In the genomic region with DNA sequence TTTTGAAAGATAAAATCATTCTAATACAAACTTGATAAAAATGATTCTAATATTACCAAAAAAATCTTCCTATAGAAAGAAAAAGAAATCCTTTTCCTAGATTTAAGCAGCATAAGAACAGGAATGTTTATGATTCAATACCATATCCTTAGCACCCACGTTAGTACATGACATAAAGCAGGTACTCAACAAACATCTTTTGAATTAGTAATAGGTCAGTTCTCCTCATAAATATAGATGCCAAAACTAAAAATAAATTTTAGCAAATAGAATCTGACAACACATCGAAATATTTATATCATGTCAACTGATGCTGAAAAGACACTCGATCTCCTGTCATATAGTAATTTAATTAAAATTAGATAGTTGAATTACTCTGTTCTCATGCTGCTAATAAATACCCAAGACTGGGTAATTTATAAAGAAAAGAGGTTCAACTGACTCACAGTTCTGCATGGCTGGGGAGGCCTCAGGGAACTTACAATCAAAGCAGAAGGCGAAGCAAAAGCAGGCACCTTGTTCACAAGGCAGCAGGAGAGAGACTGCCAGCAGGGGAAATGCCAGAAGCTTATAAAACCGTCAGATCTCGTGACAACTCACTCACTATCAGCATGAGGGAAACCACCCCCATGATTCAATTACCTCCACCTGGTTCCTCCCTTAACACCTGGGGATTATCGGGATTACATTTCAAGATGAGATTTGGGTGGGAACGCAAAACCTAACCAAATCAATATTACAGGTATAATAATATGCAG, we compare ENCODE assay signal across 16 cellular contexts.
"Had no signal": no experiment of that assay in that cellular context is flagged by ENCODE, and none has a peak within 500 bp of the region (broad histone marks: within the 10 kb centered on the region; RNA-seq: fewer than 3 reads in every experiment).

No MANE protein-coding gene starts in this region.

- DNase-seq: activated CD4-positive, alpha-beta memory T cell treated with anti-CD3 and anti-CD28 coated beads for 36 hours; activated CD4-positive, alpha-beta T cell treated with anti-CD3 and anti-CD28 coated beads for 4 hours; activated CD8-positive, alpha-beta memory T cell treated with anti-CD3 and anti-CD28 coated beads, Interleukin-2, amount 10 ng/mL, durations not matched to agents 7 days and 5 days; activated naive CD8-positive, alpha-beta T cell treated with anti-CD3 and anti-CD28 coated beads for 36 hours; amniotic stem cell; effector CD4-positive, alpha-beta T cell; esophagus squamous epithelium; hippocampal formation; mesenchymal stem cell; naive thymus-derived CD4-positive, alpha-beta T cell; psoas muscle; right cardiac atrium; stimulated activated naive CD8-positive, alpha-beta T cell treated with anti-CD3 and anti-CD28 coated beads, Interleukin-15, Interleukin-2, amounts not matched to agents 100 U/mL and 50 U/mL, for 24 hours; substantia nigra; T-helper 2 cell; tibial artery had no signal

- H3K4me1 ChIP-seq: psoas muscle, tibial artery had no signal

- H3K36me3 ChIP-seq: esophagus squamous epithelium, tibial artery had no signal

- H3K27me3 ChIP-seq: esophagus squamous epithelium, tibial artery had no signal

- H3K27ac ChIP-seq: esophagus squamous epithelium, psoas muscle, tibial artery had no signal

- ATAC-seq: activated CD8-positive, alpha-beta memory T cell treated with anti-CD3 and anti-CD28 coated beads, Interleukin-2, amount 10 ng/mL, durations not matched to agents 7 days and 5 days; naive thymus-derived CD4-positive, alpha-beta T cell; right cardiac atrium; stimulated activated naive CD8-positive, alpha-beta T cell treated with anti-CD3 and anti-CD28 coated beads, Interleukin-15, Interleukin-2, amounts not matched to agents 100 U/mL and 50 U/mL, for 24 hours had no signal

- H3K4me3 ChIP-seq: esophagus squamous epithelium, psoas muscle, tibial artery had no signal

- H3K9me3 ChIP-seq: esophagus squamous epithelium, psoas muscle, tibial artery had no signal
